ENCODE assay signal across 1 cellular context in genomic region chr1:23168462-23169218, GRCh38.
TF ChIP-seq lines count a peak whose summit lies in the region.

TSS of gene LUZP1 (minus strand) at chr1:23168856.

TF ChIP-seq in HepG2, 621 proteins besides CTCF, POLR2A, EP300 and RAD21 (continued from another document):
- TF ChIP-seq ZNF687 (CRISPR knock-in tag; IDR thresholded peaks at IDR 0.05), result peak; percentile 65
- no peak for TF ChIP-seq ZNF530 (CRISPR knock-in tag; IDR thresholded peaks at IDR 0.05; ENCODE audit: low read depth)
- TF ChIP-seq ZNF703 (CRISPR knock-in tag; IDR thresholded peaks at IDR 0.05; ENCODE audit: borderline replicate concordance), result no peak
- no peak for TF ChIP-seq EEA1 (CRISPR knock-in tag; IDR thresholded peaks at IDR 0.05; ENCODE audit: borderline replicate concordance)
- no peak; the same call in 1 of the 2 replicates for TF ChIP-seq MED13 (CRISPR knock-in tag; IDR thresholded peaks at IDR 0.05)
- TF ChIP-seq, protein P1, sequence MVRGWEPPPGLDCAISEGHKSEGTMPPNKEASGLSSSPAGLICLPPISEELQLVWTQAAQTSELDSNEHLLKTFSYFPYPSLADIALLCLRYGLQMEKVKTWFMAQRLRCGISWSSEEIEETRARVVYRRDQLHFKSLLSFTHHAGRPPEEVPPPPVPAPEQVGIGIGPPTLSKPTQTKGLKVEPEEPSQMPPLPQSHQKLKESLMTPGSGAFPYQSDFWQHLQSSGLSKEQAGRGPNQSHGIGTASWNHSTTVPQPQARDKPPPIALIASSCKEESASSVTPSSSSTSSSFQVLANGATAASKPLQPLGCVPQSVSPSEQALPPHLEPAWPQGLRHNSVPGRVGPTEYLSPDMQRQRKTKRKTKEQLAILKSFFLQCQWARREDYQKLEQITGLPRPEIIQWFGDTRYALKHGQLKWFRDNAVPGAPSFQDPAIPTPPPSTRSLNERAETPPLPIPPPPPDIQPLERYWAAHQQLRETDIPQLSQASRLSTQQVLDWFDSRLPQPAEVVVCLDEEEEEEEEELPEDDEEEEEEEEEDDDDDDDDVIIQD (CRISPR knock-in tag; IDR thresholded peaks at IDR 0.05; ENCODE audit: low read depth), result no peak
- TF ChIP-seq MLLT10 (CRISPR knock-in tag; IDR thresholded peaks at IDR 0.05), result no peak
- TF ChIP-seq HDAC2 (CRISPR knock-in tag; IDR thresholded peaks at IDR 0.05), result no peak
- peak; percentile 21 for TF ChIP-seq CBX1 (IDR thresholded peaks at IDR 0.05; ENCODE audit: low read depth)
- no peak for TF ChIP-seq ZNF142 (CRISPR knock-in tag; IDR thresholded peaks at IDR 0.05)
- no peak for TF ChIP-seq DPF2 (CRISPR knock-in tag; IDR thresholded peaks at IDR 0.05; ENCODE audit: borderline replicate concordance, low read depth)
- no peak for TF ChIP-seq NR2C2 (CRISPR knock-in tag; IDR thresholded peaks at IDR 0.05; ENCODE audit: borderline replicate concordance)
- TF ChIP-seq TOE1 (CRISPR knock-in tag; IDR thresholded peaks at IDR 0.05), result no peak
- TF ChIP-seq ZHX2 (IDR thresholded peaks at IDR 0.05; ENCODE audit: low read depth), result no peak
- no peak for TF ChIP-seq ZHX2 (CRISPR knock-in tag; IDR thresholded peaks at IDR 0.05; ENCODE audit: borderline replicate concordance)
- no peak for TF ChIP-seq FOXM1 (CRISPR knock-in tag; IDR thresholded peaks at IDR 0.05)
- TF ChIP-seq ZNF839 (CRISPR knock-in tag; IDR thresholded peaks at IDR 0.05; ENCODE audit: borderline replicate concordance), result no peak
- TF ChIP-seq HOXA7 (CRISPR knock-in tag; IDR thresholded peaks at IDR 0.05), result no peak
- TF ChIP-seq, protein P2, sequence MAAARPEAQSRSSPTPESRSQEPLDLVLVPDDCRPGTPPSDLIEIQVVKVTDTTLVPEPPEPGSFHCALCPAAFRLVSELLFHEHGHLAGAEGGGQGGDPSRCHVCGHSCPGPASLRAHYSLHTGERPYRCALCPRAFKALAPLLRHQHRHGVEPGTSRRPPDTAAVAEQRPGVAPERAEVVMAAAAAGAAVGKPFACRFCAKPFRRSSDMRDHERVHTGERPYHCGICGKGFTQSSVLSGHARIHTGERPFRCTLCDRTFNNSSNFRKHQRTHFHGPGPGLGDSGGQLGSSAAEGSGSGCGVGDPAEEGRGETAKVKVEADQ (CRISPR knock-in tag; IDR thresholded peaks at IDR 0.05; ENCODE audit: borderline replicate concordance), result no peak
- TF ChIP-seq, protein P3, sequence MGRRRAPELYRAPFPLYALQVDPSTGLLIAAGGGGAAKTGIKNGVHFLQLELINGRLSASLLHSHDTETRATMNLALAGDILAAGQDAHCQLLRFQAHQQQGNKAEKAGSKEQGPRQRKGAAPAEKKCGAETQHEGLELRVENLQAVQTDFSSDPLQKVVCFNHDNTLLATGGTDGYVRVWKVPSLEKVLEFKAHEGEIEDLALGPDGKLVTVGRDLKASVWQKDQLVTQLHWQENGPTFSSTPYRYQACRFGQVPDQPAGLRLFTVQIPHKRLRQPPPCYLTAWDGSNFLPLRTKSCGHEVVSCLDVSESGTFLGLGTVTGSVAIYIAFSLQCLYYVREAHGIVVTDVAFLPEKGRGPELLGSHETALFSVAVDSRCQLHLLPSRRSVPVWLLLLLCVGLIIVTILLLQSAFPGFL (CRISPR knock-in tag; IDR thresholded peaks at IDR 0.05), result no peak
- TF ChIP-seq KDM3A (CRISPR knock-in tag; IDR thresholded peaks at IDR 0.05; ENCODE audit: low read depth), result no peak
- no peak for TF ChIP-seq ZMYM3 (CRISPR knock-in tag; IDR thresholded peaks at IDR 0.05)
- TF ChIP-seq KMT2B (CRISPR knock-in tag; IDR thresholded peaks at IDR 0.05), result no peak
- TF ChIP-seq HMG20A (CRISPR knock-in tag; IDR thresholded peaks at IDR 0.05; ENCODE audit: borderline replicate concordance), result no peak
